In genomic region chr10:48523820-48524758, GRCh38 we compare ENCODE assay signal across 7 cellular contexts.
A peak's percentile ranks its signal among the peaks of the same experiment; 100 is the strongest.
DNase-seq lines count a peak whose midpoint lies in the region; ATAC-seq, FAIRE-seq and TF ChIP-seq lines count a peak whose summit lies in the region.

No MANE protein-coding gene starts in this region.

- no peak overlapping the region for H2BK15ac ChIP-seq in H1 (ENCODE audit: low read length)

- H2BK120ac ChIP-seq in H1 (replicated peaks; ENCODE audit: low read depth, low read length), result no peak overlapping the region

- H4K5ac ChIP-seq in H1 (ENCODE audit: insufficient read length, low read depth, low read length), result no peak overlapping the region

- no peak overlapping the region for H2BK5ac ChIP-seq in H1 (ENCODE audit: low read depth, low read length)

- H2AFZ ChIP-seq in MM.1S (ENCODE audit: low read length), result no peak overlapping the region
- H2AFZ ChIP-seq in H1 (ENCODE audit: low read length), result no peak overlapping the region

- no peak overlapping the region for H2BK20ac ChIP-seq in H1 (ENCODE audit: low read length)

- ATAC-seq in GM21447 (IDR thresholded peaks at IDR 0.05; ENCODE audit: unreplicated experiment), result no peak

- H3K4me3 ChIP-seq in GM08714 (ENCODE audit: low read length) (peak overlapping the region; percentile 37; the same call in 1 of the 2 replicates), MM.1S (ENCODE audit: low read length) (no peak overlapping the region), H1 (ENCODE audit: extremely low read depth in 1 of 4, insufficient read depth in 2 of 4, low read depth in 3 of 4, low read length in 4 of 4) (peak overlapping the region; percentile 54 to 78 (median 73)), muscle layer of colon (ENCODE audit: low read depth in 1 of 2, low read length in 2 of 2) (peak overlapping the region; percentile 24 to 47)

- H4K8ac ChIP-seq in H1 (ENCODE audit: extremely low read depth, insufficient read depth, low read length), result peak overlapping the region; percentile 87

- peaks cover 12% of the 10 kb centered on the region for H3K79me1 ChIP-seq in H1 (ENCODE audit: low read depth, low read length)

- H3K27ac ChIP-seq in MM.1S (ENCODE audit: low read length) (no peak overlapping the region), H1 (ENCODE audit: low read depth, low read length) (no peak overlapping the region), muscle layer of colon (ENCODE audit: low read depth, low read length) (no peak overlapping the region)

- no peak for TF ChIP-seq POLR2A in H1 (IDR thresholded peaks at IDR 0.05; ENCODE audit: control extremely low read depth in 1 of 2, low read depth in 2 of 2, low read length in 2 of 2)

- WGBS in H1 (ENCODE audit: extremely low coverage in 1 of 2, insufficient coverage in 1 of 2, insufficient read length in 1 of 2, insufficient replicate concordance in 2 of 2, low coverage in 1 of 2, low lambda C conversion rate in 2 of 2, missing lambda C conversion rate in 1 of 2), 2 experiments, result 5% methylated on average over 68 of the region's 93 CpGs; no CpG with 5 or more reads in 1 of the 2 experiments

- H3K36me3 ChIP-seq in MM.1S (replicated peaks; ENCODE audit: insufficient read depth, low read length) (no peaks in the 10 kb centered on the region), H1 (ENCODE audit: control insufficient read depth in 2 of 4, insufficient read depth in 4 of 4, low read length in 3 of 4) (no peaks in the 10 kb centered on the region; a peak in 1 of 8 replicates), muscle layer of colon (ENCODE audit: insufficient read depth, low read length) (no peaks in the 10 kb centered on the region)

- no peak overlapping the region for H4K91ac ChIP-seq in H1 (replicated peaks; ENCODE audit: insufficient read length, low read length)

- H4K20me1 ChIP-seq in MM.1S (ENCODE audit: insufficient read depth, low read length) (no peaks in the 10 kb centered on the region), H1 (replicated peaks in 1 of 2; ENCODE audit: control insufficient read depth in 1 of 2, insufficient read depth in 2 of 2, low read length in 2 of 2) (peaks cover 0 to 3% of the 10 kb centered on the region in 2 experiments)

- FAIRE-seq in H1 (lab: Jason Lieb, UNC), result no peak

- TF ChIP-seq EP300 in H1 (IDR thresholded peaks at IDR 0.05; ENCODE audit: borderline replicate concordance in 1 of 2, low read depth in 2 of 2, low read length in 2 of 2), result no peak; a peak in 1 of 3 replicates

- peak overlapping the region; percentile 71; the same call in 1 of the 2 replicates for H3K18ac ChIP-seq in H1 (ENCODE audit: extremely low read depth, low read length)

- peaks cover 6% of the 10 kb centered on the region; the same call in 1 of the 2 replicates for H3K23me2 ChIP-seq in H1 (ENCODE audit: low read depth, low read length)

- H2BK12ac ChIP-seq in H1 (ENCODE audit: low read depth, low read length), result no peak overlapping the region

- no peak overlapping the region for H3K9ac ChIP-seq in MM.1S (ENCODE audit: low read length)
- H3K9ac ChIP-seq in H1 (replicated peaks in 1 of 4; ENCODE audit: extremely low read depth in 1 of 4, low read depth in 3 of 4, low read length in 3 of 4), result peak overlapping the region in 1 of 4 experiments; percentile 50; a peak in 1 of 7 replicates
- H3K9ac ChIP-seq in muscle layer of colon (ENCODE audit: low read length), result no peak overlapping the region

- no peak overlapping the region for H3K4me2 ChIP-seq in MM.1S (ENCODE audit: low read depth, low read length)
- peak overlapping the region; percentile 71 to 83 for H3K4me2 ChIP-seq in H1 (ENCODE audit: insufficient read depth in 1 of 2, low read depth in 2 of 2, low read length in 2 of 2)

- POLR2A ChIA-PET in H1 (lab: Charles Lee; ENCODE audit: partially characterized antibody), result interaction anchor here (1.0 to 1.5 kb wide), 3 partner anchors 10 to 28 kb away, joined by 4 to 7 read pairs (median 4); no protein-coding TSS in a partner anchor

- H3K4ac ChIP-seq in H1 (replicated peaks; ENCODE audit: insufficient read length, low read depth, low read length), result no peak overlapping the region

- H3K14ac ChIP-seq in H1 (ENCODE audit: insufficient read length), result no peak overlapping the region

- no peaks in the 10 kb centered on the region for H3K27me3 ChIP-seq in MM.1S (replicated peaks; ENCODE audit: insufficient read depth, low read length)
- H3K27me3 ChIP-seq in H1 (replicated peaks in 1 of 4; ENCODE audit: control insufficient read depth in 3 of 4, extremely low read depth in 1 of 4, insufficient read depth in 3 of 4, low read length in 3 of 4), result peaks cover 0 to 2% (median 0%) of the 10 kb centered on the region in 4 experiments; a peak in 1 of 7 replicates
- H3K27me3 ChIP-seq in muscle layer of colon (ENCODE audit: control insufficient read depth in 1 of 2, insufficient read depth in 2 of 2, low read length in 2 of 2), result no peaks in the 10 kb centered on the region

- H3F3A ChIP-seq in MM.1S (ENCODE audit: insufficient read depth, low read length), result no peaks in the 10 kb centered on the region

- H3K9me3 ChIP-seq in MM.1S (replicated peaks; ENCODE audit: insufficient read depth, low read length) (no peaks in the 10 kb centered on the region), H1 (ENCODE audit: insufficient read depth in 2 of 2, low read depth in 1 of 2, low read length in 1 of 2) (no peaks in the 10 kb centered on the region), muscle layer of colon (ENCODE audit: low read length) (no peaks in the 10 kb centered on the region)

- peak; percentile 41 to 73; a peak in 3 of 4 replicates for TF ChIP-seq RAD21 in H1 (IDR thresholded peaks at IDR 0.05 in 1 of 2, conservative IDR thresholded peaks at IDR 0.05 in 1 of 2; ENCODE audit: low read depth in 2 of 2, low read length in 2 of 2)

- no peak overlapping the region for H3K23ac ChIP-seq in H1 (ENCODE audit: insufficient read length)

- TF ChIP-seq CTCF in MM.1S (IDR thresholded peaks at IDR 0.05; ENCODE audit: low read length) (peak; percentile 37), H1 (IDR thresholded peaks at IDR 0.05; ENCODE audit: control extremely low read depth in 1 of 3, insufficient read depth in 1 of 3, low read depth in 1 of 3, low read length in 3 of 3) (peak; percentile 56 to 82 (median 71))

- H3K79me2 ChIP-seq in MM.1S (ENCODE audit: low read length) (no peaks in the 10 kb centered on the region), H1 (ENCODE audit: control insufficient read depth in 1 of 2, insufficient read depth in 2 of 2, low read length in 2 of 2) (peaks cover 0 to 16% of the 10 kb centered on the region in 2 experiments; a peak in 1 of 4 replicates)

- no peaks in the 10 kb centered on the region for H3K9me2 ChIP-seq in MM.1S (replicated peaks; ENCODE audit: insufficient read depth, low read length)

- DNase-seq in MM.1S (no peak), H1 (ENCODE audit: low read depth in 1 of 2, low spot score in 2 of 2) (peak in 1 of 2 experiments; percentile 83), NCI-H1694 treated with DMSO at 0.1 percent for 48 hours (lab: John Stamatoyannopoulos, UW) (no peak), NOMO-1 treated with dmso at 0.1 percent for 144 hours (lab: John Stamatoyannopoulos, UW; ENCODE audit: unreplicated experiment) (no peak)

- CTCF ChIA-PET in H1 (lab: Charles Lee; ENCODE audit: partially characterized antibody), result interaction anchor here (0.7 to 4.6 kb wide), 30 partner anchors 13 to 162 kb away, joined by 3 to 69 read pairs (median 3); no protein-coding TSS in a partner anchor

- no peak overlapping the region for H3K56ac ChIP-seq in H1 (replicated peaks; ENCODE audit: insufficient read length, low read depth, low read length)

- H2AK5ac ChIP-seq in H1 (ENCODE audit: low read depth, low read length), result no peak overlapping the region

- H3K4me1 ChIP-seq in MM.1S (ENCODE audit: low read length), result no peaks in the 10 kb centered on the region
- peaks cover 2 to 16% (median 3%) of the 10 kb centered on the region in 4 experiments; a peak in 6 of 7 replicates for H3K4me1 ChIP-seq in H1 (replicated peaks in 1 of 4; ENCODE audit: control insufficient read depth in 3 of 4, insufficient read depth in 4 of 4, low read length in 3 of 4)
- peaks cover 14% of the 10 kb centered on the region for H3K4me1 ChIP-seq in muscle layer of colon (ENCODE audit: insufficient read depth, low read length)

TF ChIP-seq in H1, 55 proteins besides CTCF, POLR2A, EP300 and RAD21 (continues in another document):
- TF ChIP-seq ATF2 (IDR thresholded peaks at IDR 0.05; ENCODE audit: low read length) (no peak), EZH2 (IDR thresholded peaks at IDR 0.05; ENCODE audit: low read depth, low read length, severe bottlenecking) (no peak), SIN3A (conservative IDR thresholded peaks at IDR 0.05 in 1 of 2, IDR thresholded peaks at IDR 0.05 in 1 of 2; ENCODE audit: low read depth in 1 of 2, low read length in 2 of 2) (0 out of 4 replicates have a peak, but pooled peaks of 1 of the 2 experiments have one; percentile 16), SP2 (IDR thresholded peaks at IDR 0.05; ENCODE audit: low read length) (no peak), SIRT6 (IDR thresholded peaks at IDR 0.05; ENCODE audit: low read length) (no peak), RBBP5 (IDR thresholded peaks at IDR 0.05; ENCODE audit: borderline replicate concordance, low read depth, low read length) (no peak), JUND (IDR thresholded peaks at IDR 0.05; ENCODE audit: low read length) (no peak), ATF3 (IDR thresholded peaks at IDR 0.05; ENCODE audit: insufficient read depth, low read depth, low read length) (no peak), ZNF274 (IDR thresholded peaks at IDR 0.05; ENCODE audit: borderline replicate concordance, extremely low read depth, low read length) (no peak), SP4 (IDR thresholded peaks at IDR 0.05; ENCODE audit: low read length) (no peak), TAF1 (IDR thresholded peaks at IDR 0.05; ENCODE audit: low read depth, low read length) (no peak), KDM1A (IDR thresholded peaks at IDR 0.05; ENCODE audit: borderline replicate concordance, low read length) (no peak), YY1 (IDR thresholded peaks at IDR 0.05; ENCODE audit: low read depth, low read length) (peak; percentile 60; the same call in 1 of the 2 replicates), CREB1 (IDR thresholded peaks at IDR 0.05) (no peak)
